ENCODE assay signal across 30 cellular contexts in the genomic region with DNA sequence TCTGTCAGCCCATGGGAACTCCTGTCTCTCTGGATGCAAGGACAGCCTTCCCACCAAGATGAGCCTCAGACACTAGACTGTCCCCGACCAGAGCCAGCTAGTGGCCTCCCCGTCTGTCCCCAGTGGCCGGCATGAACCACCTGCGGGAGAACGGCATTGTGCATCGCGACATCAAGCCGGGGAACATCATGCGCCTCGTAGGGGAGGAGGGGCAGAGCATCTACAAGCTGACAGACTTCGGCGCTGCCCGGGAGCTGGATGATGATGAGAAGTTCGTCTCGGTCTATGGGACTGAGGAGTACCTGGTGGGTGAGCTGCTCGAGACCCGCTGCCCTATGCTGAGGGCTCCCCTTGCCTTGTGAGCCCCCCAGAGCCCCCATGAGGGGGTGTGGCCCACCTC.
"Had no signal": no experiment of that assay in that cellular context is flagged by ENCODE, and none has a peak within 500 bp of the region (broad histone marks: within the 10 kb centered on the region; RNA-seq: fewer than 3 reads in every experiment).

No MANE protein-coding gene starts in this region.

- H3K4me3 ChIP-seq: ascending aorta, cardiac muscle cell, colonic mucosa, esophagus squamous epithelium, heart right ventricle, left lung, lower lobe of right lung, thoracic aorta, vagina had no signal

- H3K9me3 ChIP-seq: ascending aorta, colonic mucosa, esophagus squamous epithelium, heart right ventricle, left lung, lower lobe of right lung, thoracic aorta, vagina had no signal

- H3K27ac Mint-ChIP-seq: activated CD4-positive, alpha-beta T cell treated with anti-CD3 and anti-CD28 coated beads, Interleukin-2, amount 10 ng/mL, durations not matched to agents 7 days and 5 days; brain; type B pancreatic cell had no signal

- H3K27ac ChIP-seq: ascending aorta, cardiac muscle cell, colonic mucosa, epithelial cell of prostate, esophagus squamous epithelium, heart right ventricle, left lung, lower lobe of right lung, thoracic aorta, vagina, WERI-Rb-1 had no signal

- H3K4me1 ChIP-seq: colonic mucosa had no signal

- H3K27me3 ChIP-seq: ascending aorta, cardiac muscle cell, colonic mucosa, esophagus squamous epithelium, heart right ventricle, left lung, vagina had no signal

- FAIRE-seq: endometrium had no signal

- H3K9me3 Mint-ChIP-seq: activated CD4-positive, alpha-beta T cell treated with anti-CD3 and anti-CD28 coated beads, Interleukin-2, amount 10 ng/mL, durations not matched to agents 7 days and 5 days; naive thymus-derived CD8-positive, alpha-beta T cell; neural crest cell; type B pancreatic cell had no signal

- H3K36me3 Mint-ChIP-seq: brain had no signal

- H3K27me3 Mint-ChIP-seq: activated CD4-positive, alpha-beta T cell treated with anti-CD3 and anti-CD28 coated beads, Interleukin-2, amount 10 ng/mL, durations not matched to agents 7 days and 5 days; activated CD8-positive, alpha-beta memory T cell treated with anti-CD3 and anti-CD28 coated beads, Interleukin-2, amount 10 ng/mL, durations not matched to agents 7 days and 5 days; naive thymus-derived CD8-positive, alpha-beta T cell; T-helper 17 cell had no signal

- DNase-seq: activated CD4-positive, alpha-beta T cell treated with anti-CD3 and anti-CD28 coated beads, Interleukin-2, amount 10 ng/mL, durations not matched to agents 7 days and 5 days; activated CD8-positive, alpha-beta memory T cell treated with anti-CD3 and anti-CD28 coated beads, Interleukin-2, amount 10 ng/mL, durations not matched to agents 7 days and 5 days; activated CD8-positive, alpha-beta T cell treated with anti-CD3 and anti-CD28 coated beads, Interleukin-2, amount 10 ng/mL, durations not matched to agents 7 days and 5 days; activated gamma-delta T cell treated with Interleukin-2 at 50 U/mL for 16 hours; cerebellar nuclear complex; colonic mucosa; effector CD8-positive, alpha-beta T cell; esophagus squamous epithelium; foreskin melanocyte; heart right ventricle; kidney glomerular epithelial cell; lower lobe of right lung; mesenchymal stem cell; naive thymus-derived CD8-positive, alpha-beta T cell; T-helper 17 cell; T1000; WERI-Rb-1 had no signal

- H3K36me3 ChIP-seq: ascending aorta, thoracic aorta, WERI-Rb-1 had no signal

- H3K4me3 Mint-ChIP-seq: activated CD4-positive, alpha-beta T cell treated with anti-CD3 and anti-CD28 coated beads, Interleukin-2, amount 10 ng/mL, durations not matched to agents 7 days and 5 days; activated CD8-positive, alpha-beta memory T cell treated with anti-CD3 and anti-CD28 coated beads, Interleukin-2, amount 10 ng/mL, durations not matched to agents 7 days and 5 days; activated CD8-positive, alpha-beta T cell treated with anti-CD3 and anti-CD28 coated beads, Interleukin-2, amount 10 ng/mL, durations not matched to agents 7 days and 5 days; brain; neural crest cell; T-helper 17 cell; type B pancreatic cell had no signal

- ATAC-seq: activated CD4-positive, CD25-positive, alpha-beta regulatory T cell treated with anti-CD3 and anti-CD28 coated beads, Interleukin-2, amount 50 U/mL, for 24 hours; activated CD8-positive, alpha-beta memory T cell treated with anti-CD3 and anti-CD28 coated beads, Interleukin-2, amount 10 ng/mL, durations not matched to agents 7 days and 5 days; activated CD8-positive, alpha-beta T cell treated with anti-CD3 and anti-CD28 coated beads, Interleukin-2, amount 10 ng/mL, durations not matched to agents 7 days and 5 days; heart right ventricle; left lung; lower lobe of right lung; naive thymus-derived CD8-positive, alpha-beta T cell; right cardiac atrium; stimulated activated naive CD8-positive, alpha-beta T cell treated with anti-CD3 and anti-CD28 coated beads, Interleukin-15, Interleukin-2, amounts not matched to agents 100 U/mL and 50 U/mL, for 24 hours; T-helper 17 cell had no signal
